In genomic region chr20:47568019-47568418, GRCh38 we compare ENCODE assay signal across 8 cellular contexts.
DNase-seq lines count a peak whose midpoint lies in the region; ATAC-seq and TF ChIP-seq lines count a peak whose summit lies in the region.

No MANE protein-coding gene starts in this region.

- H3K4me3 ChIP-seq in SK-N-SH (ENCODE audit: low read depth in 2 of 2, low read length in 1 of 2) (no peak overlapping the region), thoracic aorta (peak overlapping the region; percentile 10)

- H3K4me3 Mint-ChIP-seq in T-helper 2 cell treated with Interferon-gamma antibody and Interleukin-4, amounts not matched to agents 5 μg/mL and 100 μg/mL, for 36 hours: no peak overlapping the region

- ATAC-seq in Right ventricle myocardium superior (ENCODE audit: poor library complexity) (peak; percentile 76), thoracic aorta (ENCODE audit: insufficient number of reproducible peaks, low FRiP score, low read depth) (peak; percentile 80)

- H3K9me2 ChIP-seq in SK-N-SH: no peaks in the 10 kb centered on the region

- H3K27ac Mint-ChIP-seq in T-helper 2 cell treated with Interferon-gamma antibody and Interleukin-4, amounts not matched to agents 5 μg/mL and 100 μg/mL, for 36 hours: peak overlapping the region; percentile 75

- no peak overlapping the region for H2AFZ ChIP-seq in SK-N-SH (ENCODE audit: low read depth)

- DNase-seq in T-helper 2 cell treated with Interferon-gamma antibody and Interleukin-4, amounts not matched to agents 5 μg/mL and 100 μg/mL, for 36 hours (ENCODE audit: low spot score): no peak
- no peak for DNase-seq in T-helper 2 cell
- no peak for DNase-seq in SK-N-SH
- DNase-seq in Right ventricle myocardium superior: no peak
- no peak for DNase-seq in thoracic aorta (ENCODE audit: low spot score)
- DNase-seq in GM19238 (ENCODE audit: insufficient read length, low spot score): no peak
- DNase-seq in T1000 (lab: John Stamatoyannopoulos, UW): no peak
- no peak for DNase-seq in central memory CD4-positive, alpha-beta T cell

- no peak overlapping the region for H3K9ac ChIP-seq in SK-N-SH

- H3K9me3 ChIP-seq in SK-N-SH (0 out of 2 replicates have a peak, but pooled peaks cover 12% of the 10 kb centered on the region), thoracic aorta (peaks cover 10% of the 10 kb centered on the region)

- peaks cover 12% of the 10 kb centered on the region for H3K9me3 Mint-ChIP-seq in T-helper 2 cell treated with Interferon-gamma antibody and Interleukin-4, amounts not matched to agents 5 μg/mL and 100 μg/mL, for 36 hours

- intact Hi-C loops in Right ventricle myocardium superior (cut with DNase I): no loop called here

- peak overlapping the region; percentile 39; the same call in 1 of the 2 replicates for H3K4me2 ChIP-seq in SK-N-SH

- H3K27ac ChIP-seq in SK-N-SH (ENCODE audit: low read depth in 2 of 2, low read length in 1 of 2): peak overlapping the region; percentile 13 to 64; a peak in 3 of 4 replicates
- peak overlapping the region; percentile 27 to 72 for H3K27ac ChIP-seq in thoracic aorta

- TF ChIP-seq CTCF in SK-N-SH (IDR thresholded peaks at IDR 0.05): no peak
- no peak for TF ChIP-seq CTCF in thoracic aorta (IDR thresholded peaks at IDR 0.05)

- POLR2A ChIA-PET in SK-N-SH (lab: Yijun Ruan, JAX): no interaction called here

- no peak for TF ChIP-seq RAD21 in SK-N-SH (IDR thresholded peaks at IDR 0.05; ENCODE audit: low read length)

- peaks cover 39% of the 10 kb centered on the region for H3K4me1 Mint-ChIP-seq in T-helper 2 cell treated with Interferon-gamma antibody and Interleukin-4, amounts not matched to agents 5 μg/mL and 100 μg/mL, for 36 hours (ENCODE audit: low read depth)

- peaks cover 42% of the 10 kb centered on the region for H4K20me1 ChIP-seq in SK-N-SH (ENCODE audit: insufficient read depth)

- H3K27me3 Mint-ChIP-seq in T-helper 2 cell treated with Interferon-gamma antibody and Interleukin-4, amounts not matched to agents 5 μg/mL and 100 μg/mL, for 36 hours (ENCODE audit: low read depth): no peaks in the 10 kb centered on the region

- CTCF ChIA-PET in SK-N-SH (lab: Yijun Ruan, JAX): interaction anchor here (0.8 to 1.2 kb wide), 2 partner anchors 10 to 184 kb away, joined by 3 to 4 read pairs; no protein-coding TSS in a partner anchor

- peaks cover 22% of the 10 kb centered on the region for H3F3A ChIP-seq in SK-N-SH (replicated peaks; ENCODE audit: insufficient read depth)

- H3K27me3 ChIP-seq in SK-N-SH (ENCODE audit: insufficient read depth) (no peaks in the 10 kb centered on the region), thoracic aorta (replicated peaks; ENCODE audit: insufficient read depth) (no peaks in the 10 kb centered on the region)

- H3K36me3 Mint-ChIP-seq in T-helper 2 cell treated with Interferon-gamma antibody and Interleukin-4, amounts not matched to agents 5 μg/mL and 100 μg/mL, for 36 hours (ENCODE audit: low read depth): peaks cover 56% of the 10 kb centered on the region

- TF ChIP-seq EP300 in SK-N-SH (IDR thresholded peaks at IDR 0.05; ENCODE audit: borderline replicate concordance in 1 of 2, low read depth in 1 of 2, low read length in 1 of 2): peak in 1 of 2 experiments; percentile 75; a peak in 2 of 4 replicates

- peaks cover 0 to 15% of the 10 kb centered on the region in 2 experiments; a peak in 3 of 4 replicates for H3K4me1 ChIP-seq in SK-N-SH (ENCODE audit: control insufficient read depth in 1 of 2, insufficient read depth in 2 of 2, low read depth in 1 of 2, low read length in 1 of 2)
- H3K4me1 ChIP-seq in thoracic aorta (ENCODE audit: control insufficient read depth in 1 of 2, low read depth in 2 of 2): peaks cover 16 to 35% of the 10 kb centered on the region in 2 donors

- 0% methylated on average over 2 of the region's 2 CpGs for WGBS in SK-N-SH (ENCODE audit: low lambda C conversion rate)

- H3K79me2 ChIP-seq in SK-N-SH (ENCODE audit: insufficient read depth): peaks cover 80% of the 10 kb centered on the region

- H3K36me3 ChIP-seq in SK-N-SH (replicated peaks in 1 of 2; ENCODE audit: control insufficient read depth in 1 of 2, insufficient read depth in 2 of 2, low read length in 1 of 2) (peaks cover 0 to 9% of the 10 kb centered on the region in 2 experiments), thoracic aorta (no peaks in the 10 kb centered on the region)

TF ChIP-seq in SK-N-SH, 30 proteins besides CTCF, POLR2A, EP300 and RAD21 (continues in another document):
- TF ChIP-seq JUND (IDR thresholded peaks at IDR 0.05) (peak; percentile 71), USF2 (IDR thresholded peaks at IDR 0.05; ENCODE audit: borderline replicate concordance, low read depth, low read length) (no peak), FOXJ3 (CRISPR knock-in tag; IDR thresholded peaks at IDR 0.05) (no peak), MXI1 (IDR thresholded peaks at IDR 0.05; ENCODE audit: low read depth, low read length) (no peak), RXRA (IDR thresholded peaks at IDR 0.05; ENCODE audit: borderline replicate concordance, low read depth) (peak; percentile 74; the same call in 1 of the 2 replicates), TCF12 (IDR thresholded peaks at IDR 0.05) (peak; percentile 95), USF1 (IDR thresholded peaks at IDR 0.05; ENCODE audit: borderline replicate concordance, low read depth) (no peak), POLR2AphosphoS5 (IDR thresholded peaks at IDR 0.05; ENCODE audit: low read depth, low read length) (peak; percentile 70; the same call in 1 of the 2 replicates), TAF1 (IDR thresholded peaks at IDR 0.05; ENCODE audit: borderline replicate concordance, low read depth, low read length) (no peak), RCOR1 (IDR thresholded peaks at IDR 0.05; ENCODE audit: low read length) (no peak), FOXM1 (IDR thresholded peaks at IDR 0.05; ENCODE audit: low read depth) (no peak), PBX3 (IDR thresholded peaks at IDR 0.05) (peak; percentile 88), NRF1 (IDR thresholded peaks at IDR 0.05; ENCODE audit: low read depth, low read length) (no peak), ELF1 (IDR thresholded peaks at IDR 0.05) (no peak)
- TF ChIP-seq, protein P1, sequence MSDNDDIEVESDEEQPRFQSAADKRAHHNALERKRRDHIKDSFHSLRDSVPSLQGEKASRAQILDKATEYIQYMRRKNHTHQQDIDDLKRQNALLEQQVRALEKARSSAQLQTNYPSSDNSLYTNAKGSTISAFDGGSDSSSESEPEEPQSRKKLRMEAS (IDR thresholded peaks at IDR 0.05; ENCODE audit: low read depth): peak; percentile 59; the same call in 1 of the 2 replicates
- TF ChIP-seq, protein P2, sequence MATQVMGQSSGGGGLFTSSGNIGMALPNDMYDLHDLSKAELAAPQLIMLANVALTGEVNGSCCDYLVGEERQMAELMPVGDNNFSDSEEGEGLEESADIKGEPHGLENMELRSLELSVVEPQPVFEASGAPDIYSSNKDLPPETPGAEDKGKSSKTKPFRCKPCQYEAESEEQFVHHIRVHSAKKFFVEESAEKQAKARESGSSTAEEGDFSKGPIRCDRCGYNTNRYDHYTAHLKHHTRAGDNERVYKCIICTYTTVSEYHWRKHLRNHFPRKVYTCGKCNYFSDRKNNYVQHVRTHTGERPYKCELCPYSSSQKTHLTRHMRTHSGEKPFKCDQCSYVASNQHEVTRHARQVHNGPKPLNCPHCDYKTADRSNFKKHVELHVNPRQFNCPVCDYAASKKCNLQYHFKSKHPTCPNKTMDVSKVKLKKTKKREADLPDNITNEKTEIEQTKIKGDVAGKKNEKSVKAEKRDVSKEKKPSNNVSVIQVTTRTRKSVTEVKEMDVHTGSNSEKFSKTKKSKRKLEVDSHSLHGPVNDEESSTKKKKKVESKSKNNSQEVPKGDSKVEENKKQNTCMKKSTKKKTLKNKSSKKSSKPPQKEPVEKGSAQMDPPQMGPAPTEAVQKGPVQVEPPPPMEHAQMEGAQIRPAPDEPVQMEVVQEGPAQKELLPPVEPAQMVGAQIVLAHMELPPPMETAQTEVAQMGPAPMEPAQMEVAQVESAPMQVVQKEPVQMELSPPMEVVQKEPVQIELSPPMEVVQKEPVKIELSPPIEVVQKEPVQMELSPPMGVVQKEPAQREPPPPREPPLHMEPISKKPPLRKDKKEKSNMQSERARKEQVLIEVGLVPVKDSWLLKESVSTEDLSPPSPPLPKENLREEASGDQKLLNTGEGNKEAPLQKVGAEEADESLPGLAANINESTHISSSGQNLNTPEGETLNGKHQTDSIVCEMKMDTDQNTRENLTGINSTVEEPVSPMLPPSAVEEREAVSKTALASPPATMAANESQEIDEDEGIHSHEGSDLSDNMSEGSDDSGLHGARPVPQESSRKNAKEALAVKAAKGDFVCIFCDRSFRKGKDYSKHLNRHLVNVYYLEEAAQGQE (IDR thresholded peaks at IDR 0.05; ENCODE audit: low read depth, low read length): no peak
